ENCODE assay signal across 15 cellular contexts in the genomic region with DNA sequence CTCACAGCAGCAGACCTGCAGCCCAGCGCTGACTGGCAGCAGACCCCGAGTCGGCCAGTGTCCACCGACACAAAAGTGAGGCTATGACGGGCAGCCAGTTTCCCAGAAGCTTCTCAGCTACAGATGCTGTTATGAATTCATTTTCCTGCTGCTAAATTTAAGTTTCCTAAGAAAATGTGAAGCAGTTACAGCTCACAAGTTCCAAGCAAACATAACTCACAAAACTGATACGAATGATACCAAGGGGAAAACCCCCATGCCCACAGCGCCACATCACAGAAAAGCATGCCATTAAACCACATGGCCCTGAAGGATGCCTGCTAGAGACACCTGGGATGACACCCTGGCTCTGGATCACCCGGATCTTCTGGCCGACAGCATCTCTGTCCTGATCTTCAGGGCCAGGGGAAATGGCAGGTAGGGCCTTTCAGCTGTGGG. TPM values are rescaled to one million over a fixed set of nuclear protein-coding genes. Genes with fewer than 3 reads are reported as not detected.
A peak's percentile ranks its signal among the peaks of the same experiment; 100 is the strongest.
DNase-seq lines count a peak whose midpoint lies in the region; ATAC-seq and TF ChIP-seq lines count a peak whose summit lies in the region.
"Had no signal": no experiment of that assay in that cellular context is flagged by ENCODE, and none has a peak within 500 bp of the region (broad histone marks: within the 10 kb centered on the region; RNA-seq: fewer than 3 reads in every experiment).

No MANE protein-coding gene starts in this region.

- H3K27me3 ChIP-seq in dorsolateral prefrontal cortex = no peaks in the 10 kb centered on the region
- H3K27me3 ChIP-seq in GM23248 (replicated peaks; ENCODE audit: insufficient read depth) = no peaks in the 10 kb centered on the region
- H3K27me3 ChIP-seq: body of pancreas had no signal

- H3K27ac ChIP-seq in dorsolateral prefrontal cortex (peak overlapping the region in 41 of 59 donors; percentile 5 to 76 (median 47)), GM23248 (no peak overlapping the region)
- H3K27ac ChIP-seq: body of pancreas, C4-2B had no signal

- H3K4me2 ChIP-seq in GM23248 (ENCODE audit: unreplicated experiment) = no peak overlapping the region

- TF ChIP-seq CTCF in dorsolateral prefrontal cortex (IDR thresholded peaks at IDR 0.05 in 54 of 56, conservative IDR thresholded peaks at IDR 0.05 in 2 of 56; ENCODE audit: low read depth in 1 of 56, partially characterized antibody in 56 of 56) = no peak

- no peak overlapping the region for H3K9ac ChIP-seq in GM23248

- H3K4me1 ChIP-seq in GM23248 (ENCODE audit: insufficient read depth) = peaks cover 9% of the 10 kb centered on the region

- peak; percentile 59 for DNase-seq in activated CD8-positive, alpha-beta memory T cell treated with anti-CD3 and anti-CD28 coated beads for 24 hours
- no peak for DNase-seq in activated CD8-positive, alpha-beta memory T cell treated with anti-CD3 and anti-CD28 coated beads, Interleukin-2, amount 50 U/mL, for 4 hours
- DNase-seq in activated T-cell treated with anti-CD3 and anti-CD28 coated beads for 4 hours (peak; percentile 14), dorsolateral prefrontal cortex (no peak), putamen (ENCODE audit: low spot score) (no peak), GM23248 (no peak)
- DNase-seq in stimulated activated CD4-positive, alpha-beta T cell treated with anti-CD3 and anti-CD28 coated beads, Interleukin-4, amount 100 ng/mL, for 48 hours (ENCODE audit: low read depth in 2 of 2) = peak; percentile 53 to 54
- DNase-seq: body of pancreas, HCEC 1CT, mammary epithelial cell, NCI-H1694 treated with DMSO at 0.1 percent for 48 hours, substantia nigra had no signal

- in situ Hi-C loops in GM23248 (cut with MboI) = no loop called here

- no peak overlapping the region for H2AFZ ChIP-seq in GM23248

- no peaks in the 10 kb centered on the region for H4K20me1 ChIP-seq in GM23248 (ENCODE audit: insufficient read depth)

- no peaks in the 10 kb centered on the region for H3K36me3 ChIP-seq in GM23248 (ENCODE audit: low read depth)

- H3K9me3 ChIP-seq in GM23248 (ENCODE audit: low read depth) = no peaks in the 10 kb centered on the region
- H3K9me3 ChIP-seq: body of pancreas had no signal

- H3K4me3 ChIP-seq in dorsolateral prefrontal cortex (no peak overlapping the region), GM23248 (no peak overlapping the region)
- H3K4me3 ChIP-seq: body of pancreas, K562 had no signal

- WGBS in GM23248 (ENCODE audit: low coverage in 1 of 2, low lambda C conversion rate in 2 of 2, missing lambda C conversion rate in 2 of 2), 2 experiments = 90 to 91% methylated on average over 9 of the region's 9 CpGs

- no peaks in the 10 kb centered on the region for H3K9me2 ChIP-seq in GM23248 (ENCODE audit: insufficient read depth)

- no peak for ATAC-seq in HG02981 (IDR thresholded peaks at IDR 0.05; ENCODE audit: unreplicated experiment)
- ATAC-seq: body of pancreas, K562 had no signal

- H3K79me2 ChIP-seq in GM23248 (ENCODE audit: insufficient read depth) = no peaks in the 10 kb centered on the region

- no peaks in the 10 kb centered on the region for H3F3A ChIP-seq in GM23248 (ENCODE audit: insufficient read depth)

- intact Hi-C loops in dorsolateral prefrontal cortex (cut with DNase I) = no loop called here

RNA-seq across cellular contexts. Expression of a gene that starts 27.9 kb away (rescaled TPM):
- 10 to 100 TPM in 119 of 120 experiments, 1 to 10 TPM in 1; 9.4 to 82.0 (median 34.1) TPM for total RNA-seq in dorsolateral prefrontal cortex
- total RNA-seq in GM23248 (2014; rRNA removed; shearing (Covaris generic)) = 0.63 TPM in 1 of 2 replicates, not detected in the other
- polyA plus RNA-seq in GM23248 (2016; fragmentation: Nextera tagmentation; extraction: Ambion mirVana) = 0.39 TPM in 1 of 2 replicates, not detected in the other

Comparison
In these comparisons a context has a peak if more than half of its experiments do, and no peak if none do; other contexts are left out.
1. DNase-seq: peak in activated CD8-positive, alpha-beta memory T cell treated with anti-CD3 and anti-CD28 coated beads for 24 hours (single experiment), activated T-cell treated with anti-CD3 and anti-CD28 coated beads for 4 hours (single experiment) and stimulated activated CD4-positive, alpha-beta T cell treated with anti-CD3 and anti-CD28 coated beads, Interleukin-4, amount 100 ng/mL, for 48 hours (2 of 2); none in activated CD8-positive, alpha-beta memory T cell treated with anti-CD3 and anti-CD28 coated beads, Interleukin-2, amount 50 U/mL, for 4 hours (single experiment), dorsolateral prefrontal cortex (0 of 10), putamen (single experiment) and GM23248 (single experiment).